26 cellular contexts compared by ENCODE assay signal in genomic region chr6:84536914-84537638, GRCh38.
A peak's percentile ranks its signal among the peaks of the same experiment; 100 is the strongest.
DNase-seq lines count a peak whose midpoint lies in the region; ATAC-seq, FAIRE-seq and TF ChIP-seq lines count a peak whose summit lies in the region.
"Had no signal": no experiment of that assay in that cellular context is flagged by ENCODE, and none has a peak within 500 bp of the region (broad histone marks: within the 10 kb centered on the region; RNA-seq: fewer than 3 reads in every experiment).

No MANE protein-coding gene starts in this region.

- H3K4me3 ChIP-seq in A673 (ENCODE audit: low read depth, low read length, poor library complexity, severe bottlenecking): no peak overlapping the region
- H3K4me3 ChIP-seq in GM12878: no peak overlapping the region
- H3K4me3 ChIP-seq in fibroblast of pulmonary artery (replicated peaks; ENCODE audit: low read depth, low read length): no peak overlapping the region
- no peak overlapping the region for H3K4me3 ChIP-seq in thyroid gland (replicated peaks in 1 of 3)
- H3K4me3 ChIP-seq: adrenal gland, dorsolateral prefrontal cortex, pancreas, skin epidermis had no signal

- CTCF ChIA-PET in A673 (lab: Charles Lee): no interaction called here
- CTCF ChIA-PET in GM12878 (lab: Yijun Ruan, JAX): interaction anchor here (1.0 to 2.0 kb wide), 3 partner anchors 9 to 109 kb away, joined by 3 to 10 read pairs (median 4); no protein-coding TSS in a partner anchor

- H3K27me3 ChIP-seq in A673 (replicated peaks; ENCODE audit: insufficient read depth, low read depth, low read length, poor library complexity) (no peaks in the 10 kb centered on the region), GM12878 (replicated peaks in 1 of 2; ENCODE audit: control insufficient read depth in 2 of 2, insufficient read depth in 2 of 2, low read length in 1 of 2) (no peaks in the 10 kb centered on the region; a peak in 1 of 4 replicates), thyroid gland (no peaks in the 10 kb centered on the region)
- H3K27me3 ChIP-seq: adrenal gland, pancreas had no signal

- H3K9me3 ChIP-seq in A673 (ENCODE audit: low read depth, low read length, poor library complexity, severe bottlenecking) (no peaks in the 10 kb centered on the region), GM12878 (replicated peaks; ENCODE audit: control insufficient read depth, insufficient read depth, low read length) (no peaks in the 10 kb centered on the region; the same call in 2 of the 3 replicates), thyroid gland (no peaks in the 10 kb centered on the region)
- H3K9me3 ChIP-seq: adrenal gland, pancreas had no signal

- H3K4me2 ChIP-seq in GM12878 (ENCODE audit: control insufficient read depth, insufficient read depth): no peak overlapping the region

- POLR2A ChIA-PET in A673 (lab: Charles Lee; ENCODE audit: low non-redundant PET) (interaction anchor here (0.7 kb wide), 1 partner anchor 446 kb away, joined by 3 read pairs; no protein-coding TSS in a partner anchor), GM12878 (lab: Charles Lee) (no interaction called here)

- WGBS in GM12878 (ENCODE audit: insufficient coverage, insufficient replicate concordance, low lambda C conversion rate, missing lambda C conversion rate): 16% methylated on average over 4 of the region's 4 CpGs
- 71% methylated on average over 4 of the region's 4 CpGs for WGBS in thyroid gland, 2 donors

- no peak for TF ChIP-seq EP300 in GM12878 (IDR thresholded peaks at IDR 0.05; ENCODE audit: borderline replicate concordance in 1 of 2, control insufficient read depth in 1 of 2, low read depth in 2 of 2, low read length in 2 of 2)

- RAD21 ChIA-PET in GM12878 (lab: Charles Lee; ENCODE audit: unreplicated experiment): interaction anchor here (1.0 to 2.4 kb wide), 3 partner anchors 9 to 115 kb away, joined by 3 to 7 read pairs (median 4); no protein-coding TSS in a partner anchor

- intact Hi-C loops in A673 (cut with micrococcal nuclease; ENCODE audit: unreplicated experiment): no loop called here
- intact Hi-C loops in GM12878 (cut with micrococcal nuclease; ENCODE audit: unreplicated experiment): no loop called here
- intact Hi-C loops in thyroid gland (cut with DNase I): no loop called here

- in situ Hi-C loops in GM12878 (cut with MboI): no loop called here

- no peak overlapping the region for H2AFZ ChIP-seq in GM12878 (ENCODE audit: control insufficient read depth, low read depth, low read length)

- TF ChIP-seq CTCF in A673 (conservative IDR thresholded peaks at IDR 0.05; ENCODE audit: low read depth, low read length): 0 out of 2 replicates have a peak, but pooled peaks have one; percentile 16
- TF ChIP-seq CTCF in GM12878 (IDR thresholded peaks at IDR 0.05 in 2 of 3, conservative IDR thresholded peaks at IDR 0.05 in 1 of 3; ENCODE audit: control insufficient read depth in 2 of 3, extremely low read depth in 1 of 3, insufficient read depth in 1 of 3, low read depth in 3 of 3, low read length in 3 of 3): no peak
- TF ChIP-seq CTCF in fibroblast of pulmonary artery (IDR thresholded peaks at IDR 0.05; ENCODE audit: low read length, missing control alignments): no peak
- no peak for TF ChIP-seq CTCF in thyroid gland (IDR thresholded peaks at IDR 0.05)

- no peaks in the 10 kb centered on the region for H3K79me2 ChIP-seq in GM12878 (ENCODE audit: control insufficient read depth, insufficient read depth, low read length)

- BruUV-seq in A673 (replicated peaks; lab: Mats Ljungman, UMichigan): no TSS peak
- no TSS peak for BruUV-seq in GM12878 (replicated peaks; lab: Mats Ljungman, UMichigan)

- H3K4me1 ChIP-seq in A673 (ENCODE audit: insufficient read depth, low read length, poor library complexity, severe bottlenecking) (no peaks in the 10 kb centered on the region), GM12878 (ENCODE audit: control insufficient read depth, insufficient read depth, low read length) (no peaks in the 10 kb centered on the region), thyroid gland (no peaks in the 10 kb centered on the region)
- H3K4me1 ChIP-seq: adrenal gland, pancreas had no signal

- SMC1A ChIA-PET in GM12878 (lab: Charles Lee; ENCODE audit: uncharacterized antibody, unreplicated experiment): interaction anchor here (1.0 to 1.6 kb wide), 6 partner anchors 10 to 232 kb away, joined by 3 to 5 read pairs (median 3); no protein-coding TSS in a partner anchor

- no peak overlapping the region for H3K9ac ChIP-seq in GM12878 (ENCODE audit: control insufficient read depth, insufficient read depth, low read length)

- TF ChIP-seq POLR2A in GM12878 (IDR thresholded peaks at IDR 0.05; ENCODE audit: low read depth, low read length): no peak
- no peak for TF ChIP-seq POLR2A in thyroid gland (IDR thresholded peaks at IDR 0.05)

- H3K36me3 ChIP-seq in A673 (ENCODE audit: insufficient read depth, low read length, poor library complexity, severe bottlenecking) (no peaks in the 10 kb centered on the region), GM12878 (ENCODE audit: control insufficient read depth in 2 of 2, insufficient read depth in 2 of 2, low read length in 1 of 2) (no peaks in the 10 kb centered on the region), thyroid gland (no peaks in the 10 kb centered on the region)
- H3K36me3 ChIP-seq: adrenal gland, pancreas had no signal

- no peak for ATAC-seq in GM12878
- ATAC-seq: activated CD8-positive, alpha-beta T cell treated with anti-CD3 and anti-CD28 coated beads, Interleukin-2, amount 10 ng/mL, durations not matched to agents 7 days and 5 days; pancreas had no signal

- no peak for TF ChIP-seq RAD21 in GM12878 (IDR thresholded peaks at IDR 0.05; ENCODE audit: insufficient read depth, low read depth, low read length)

- DNase-seq in A673 (ENCODE audit: low spot score): no peak
- peak; percentile 46 for DNase-seq in LHCN-M2 (ENCODE audit: low read depth)
- DNase-seq in GM12878 (ENCODE audit: low read depth, low spot score): no peak
- peak; percentile 23 for DNase-seq in fibroblast of pulmonary artery (ENCODE audit: low read depth)
- no peak for DNase-seq in cerebellum (ENCODE audit: low spot score)
- no peak for DNase-seq in thyroid gland
- no peak for DNase-seq in frontal cortex (ENCODE audit: low spot score in 2 of 2)
- DNase-seq in NCI-H524 (lab: John Stamatoyannopoulos, UW): no peak
- DNase-seq: activated CD8-positive, alpha-beta T cell treated with anti-CD3 and anti-CD28 coated beads, Interleukin-2, amount 10 ng/mL, durations not matched to agents 7 days and 5 days; activated naive CD4-positive, alpha-beta T cell treated with anti-CD3 and anti-CD28 coated beads, Interleukin-2, amount 10 ng/mL, durations not matched to agents 7 days and 5 days; adrenal gland; AML-193; CD4-positive, alpha-beta memory T cell; dorsolateral prefrontal cortex; IMR-90; NCI-H1092 treated with DMSO at 0.1 percent for 48 hours; NCI-H187; NCI-H2171 treated with DMSO at 0.1 percent for 48 hours; NCI-H524 treated with DMSO at 0.1 percent for 48 hours; NK-92 treated with Interleukin-12 subunit alpha and Interleukin-12 subunit beta, amount 100 ng/mL, for 24 hours; pancreas; retina; SHP77; stimulated activated naive CD4-positive, alpha-beta T cell had no signal

- no peaks in the 10 kb centered on the region for H4K20me1 ChIP-seq in GM12878 (ENCODE audit: control insufficient read depth, insufficient read depth)

- no peak overlapping the region for H3K27ac ChIP-seq in A673 (ENCODE audit: low read depth, low read length, poor library complexity, severe bottlenecking)
- H3K27ac ChIP-seq in GM12878 (ENCODE audit: control insufficient read depth, insufficient read depth): no peak overlapping the region
- no peak overlapping the region for H3K27ac ChIP-seq in thyroid gland
- H3K27ac ChIP-seq: adrenal gland, dorsolateral prefrontal cortex, pancreas, skin epidermis had no signal

- FAIRE-seq in GM12878 (lab: Jason Lieb, UNC) (no peak), frontal cortex (lab: Jason Lieb, UNC) (no peak)
- FAIRE-seq: GM12891 had no signal

TF ChIP-seq in GM12878, 131 proteins besides CTCF, POLR2A, EP300 and RAD21:
- TF ChIP-seq BCL11A (IDR thresholded peaks at IDR 0.05; ENCODE audit: low read depth, low read length) (peak; percentile 77; the same call in 1 of the 2 replicates), BHLHE40 (IDR thresholded peaks at IDR 0.05; ENCODE audit: borderline replicate concordance in 1 of 2, low read depth in 2 of 2, low read length in 1 of 2) (peak in 1 of 2 experiments; percentile 7; a peak in 1 of 4 replicates), SMC3 (IDR thresholded peaks at IDR 0.05; ENCODE audit: borderline replicate concordance, low read length) (no peak), MTA2 (IDR thresholded peaks at IDR 0.05; ENCODE audit: low read depth) (peak; percentile 91)

Comparison
In these comparisons a context has a peak if more than half of its experiments do, and no peak if none do; other contexts are left out.
1. DNase-seq: peak in LHCN-M2 (single experiment) and fibroblast of pulmonary artery (single experiment); none in A673 (single experiment), GM12878 (single experiment), cerebellum (single experiment), thyroid gland (0 of 2), frontal cortex (0 of 2) and NCI-H524 (0 of 2).